Comparison of ENCODE assay signal across 8 cellular contexts in the genomic region with DNA sequence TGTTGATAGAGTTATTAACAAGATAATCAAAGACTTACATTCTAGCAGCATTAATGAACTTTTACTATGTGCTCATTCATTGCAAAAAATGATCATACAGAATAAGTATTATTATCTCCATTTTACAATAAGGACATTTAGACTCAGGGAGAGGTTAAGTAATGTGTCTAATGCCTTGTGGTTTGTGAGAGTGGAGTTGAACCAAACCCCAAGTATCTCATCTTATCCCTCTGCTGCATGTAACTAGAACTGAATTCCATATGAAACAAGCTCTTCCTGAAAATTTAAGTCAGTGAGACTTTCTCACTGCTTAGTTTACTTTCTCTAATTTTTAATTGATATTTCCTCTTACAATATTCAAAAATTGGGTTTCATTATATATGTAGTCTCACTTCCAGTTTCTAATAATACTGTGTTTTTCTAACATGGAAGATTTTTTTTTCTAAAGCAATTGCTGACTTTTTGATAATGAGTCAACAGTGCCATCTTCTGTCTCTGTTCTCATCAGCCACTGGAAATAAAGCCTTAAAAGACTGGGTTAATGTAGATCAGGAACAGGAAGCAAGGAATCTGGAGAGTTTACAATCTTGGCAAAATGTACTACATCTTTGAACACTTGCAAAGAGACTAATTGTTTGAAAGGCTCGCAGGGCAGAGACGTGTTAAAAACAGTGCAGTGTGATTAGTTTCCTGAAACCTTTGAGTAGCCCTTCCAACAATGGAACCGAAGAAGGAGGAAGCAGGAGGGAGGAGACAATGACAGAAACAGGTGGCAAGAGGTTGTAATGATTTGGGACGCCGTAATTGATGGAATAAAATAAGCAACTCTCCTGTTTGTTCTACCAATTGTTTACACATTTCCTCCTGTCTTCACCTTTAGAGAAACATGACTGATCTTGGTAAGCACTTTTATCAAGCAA.
A peak's percentile ranks its signal among the peaks of the same experiment; 100 is the strongest.
DNase-seq lines count a peak whose midpoint lies in the region; ATAC-seq and TF ChIP-seq lines count a peak whose summit lies in the region.

No MANE protein-coding gene starts in this region.

- intact Hi-C loops in ascending aorta (cut with DNase I) (no loop called here), right cardiac atrium (cut with DNase I) (no loop called here)

- in situ Hi-C loops in Caki2 (cut with HindIII; ENCODE audit: low pct_unique_long_range_greater_than_20kb, low sequenced_read_pairs): no loop called here

- H3K36me3 ChIP-seq in ascending aorta: no peaks in the 10 kb centered on the region

- no peaks in the 10 kb centered on the region for H3K4me1 ChIP-seq in foreskin keratinocyte
- no peaks in the 10 kb centered on the region for H3K4me1 ChIP-seq in ascending aorta
- H3K4me1 ChIP-seq in right cardiac atrium (ENCODE audit: control insufficient read depth, insufficient read depth, low read length): no peaks in the 10 kb centered on the region

- 9% methylated on average over 5 of the region's 5 CpGs for WGBS in right cardiac atrium

- H3K27ac ChIP-seq in foreskin keratinocyte (no peak overlapping the region), ascending aorta (no peak overlapping the region), right cardiac atrium (ENCODE audit: low read length) (no peak overlapping the region)

- peak; percentile 81 for ATAC-seq in GM19467 (IDR thresholded peaks at IDR 0.05; ENCODE audit: unreplicated experiment)
- ATAC-seq in HG03442 (IDR thresholded peaks at IDR 0.05; ENCODE audit: unreplicated experiment): peak; percentile 84
- ATAC-seq in foreskin keratinocyte: no peak
- ATAC-seq in right cardiac atrium: no peak

- H3K9me3 ChIP-seq in ascending aorta (no peaks in the 10 kb centered on the region), right cardiac atrium (ENCODE audit: control insufficient read depth, low read length) (no peaks in the 10 kb centered on the region)

- TF ChIP-seq CTCF in foreskin keratinocyte (conservative IDR thresholded peaks at IDR 0.05): peak; percentile 61
- TF ChIP-seq CTCF in ascending aorta (IDR thresholded peaks at IDR 0.05): no peak

- H3K27me3 ChIP-seq in foreskin keratinocyte (no peaks in the 10 kb centered on the region), ascending aorta (no peaks in the 10 kb centered on the region), right cardiac atrium (ENCODE audit: control insufficient read depth, insufficient read depth) (no peaks in the 10 kb centered on the region)

- H3K4me3 ChIP-seq in ascending aorta: no peak overlapping the region
- H3K4me3 ChIP-seq in right cardiac atrium (ENCODE audit: low read length): no peak overlapping the region

- DNase-seq in Caki2 (ENCODE audit: low read depth) (peak; percentile 53), NCI-H82 (lab: John Stamatoyannopoulos, UW) (peak; percentile 48), foreskin keratinocyte (peak; percentile 12 to 35), ascending aorta (ENCODE audit: low spot score in 2 of 2) (no peak), right cardiac atrium (no peak), activated gamma-delta T cell treated with Interleukin-2 at 50 U/mL for 16 hours (no peak)

Comparison
In these comparisons a context has a peak if more than half of its experiments do, and no peak if none do; other contexts are left out.
1. DNase-seq: peak in Caki2 (single experiment), NCI-H82 (single experiment) and foreskin keratinocyte (2 of 2); none in ascending aorta (0 of 2), right cardiac atrium (0 of 3) and activated gamma-delta T cell treated with Interleukin-2 at 50 U/mL for 16 hours (single experiment).
2. ATAC-seq: peak in GM19467 (single experiment) and HG03442 (single experiment); none in foreskin keratinocyte (single experiment) and right cardiac atrium (0 of 2).